ENCODE assay signal across 12 cellular contexts in genomic region chr6:139144490-139145085, GRCh38. TPM values are rescaled to one million over a fixed set of nuclear protein-coding genes. Genes with fewer than 3 reads are reported as not detected.
A peak's percentile ranks its signal among the peaks of the same experiment; 100 is the strongest.
DNase-seq lines count a peak whose midpoint lies in the region; ATAC-seq and TF ChIP-seq lines count a peak whose summit lies in the region.
"Had no signal": no experiment of that assay in that cellular context is flagged by ENCODE, and none has a peak within 500 bp of the region (broad histone marks: within the 10 kb centered on the region; RNA-seq: fewer than 3 reads in every experiment).

No MANE protein-coding gene starts in this region.

- intact Hi-C loops in CD4-positive, alpha-beta T cell (cut with DNase I, micrococcal nuclease) = loop anchor here in 1 of 2 experiments (1.0 kb wide), 1 partner anchor 7 kb away; no protein-coding TSS in a partner anchor
- intact Hi-C loops in naive thymus-derived CD4-positive, alpha-beta T cell (cut with micrococcal nuclease) = loop anchor here (1.0 kb wide), 2 partner anchors 7 to 10 kb away; no protein-coding TSS in a partner anchor

- POLR2A ChIA-PET in CD4-positive, alpha-beta T cell (lab: Charles Lee) = interaction anchor here (0.6 to 5.6 kb wide), 12 partner anchors 9 to 229 kb away, joined by 3 to 92 read pairs (median 7); partner anchors contain the start of gene CITED2
- POLR2A ChIA-PET in naive thymus-derived CD4-positive, alpha-beta T cell (lab: Charles Lee) = interaction anchor here (0.7 to 5.1 kb wide), 13 partner anchors 7 to 230 kb away, joined by 3 to 53 read pairs (median 6); partner anchors contain the start of gene CITED2

- H3K4me3 Mint-ChIP-seq in CD4-positive, alpha-beta T cell = peak overlapping the region; percentile 74
- peak overlapping the region; percentile 82 to 97 for H3K4me3 Mint-ChIP-seq in activated T-cell treated with anti-CD3 and anti-CD28 coated beads, Interleukin-2, amount 50 U/mL, for 72 hours
- peak overlapping the region; percentile 68 to 85 (median 81) for H3K4me3 Mint-ChIP-seq in naive thymus-derived CD4-positive, alpha-beta T cell

- CTCF ChIA-PET in CD4-positive, alpha-beta T cell (lab: Charles Lee) = interaction anchor here (0.5 to 3.1 kb wide), 3 partner anchors 12 to 225 kb away, joined by 5 to 8 read pairs (median 5); no protein-coding TSS in a partner anchor
- CTCF ChIA-PET in naive thymus-derived CD4-positive, alpha-beta T cell (lab: Charles Lee) = interaction anchor here (0.5 to 1.6 kb wide), 3 partner anchors 19 to 220 kb away, joined by 3 to 8 read pairs (median 4); no protein-coding TSS in a partner anchor

- no peak for DNase-seq in CD4-positive, alpha-beta T cell
- peak in 1 of 2 donors; percentile 43 for DNase-seq in activated T-cell treated with anti-CD3 and anti-CD28 coated beads, Interleukin-2, amount 50 U/mL, for 72 hours
- no peak for DNase-seq in naive thymus-derived CD4-positive, alpha-beta T cell
- no peak for DNase-seq in GM20000 (ENCODE audit: low spot score)
- no peak for DNase-seq in foreskin melanocyte
- DNase-seq: amygdala, erythroblast, kidney, upper lobe of left lung had no signal

- TF ChIP-seq CTCF in CD4-positive, alpha-beta T cell (IDR thresholded peaks at IDR 0.05) = no peak
- TF ChIP-seq CTCF in GM20000 (IDR thresholded peaks at IDR 0.05; ENCODE audit: extremely low read depth, missing control alignments) = no peak

- 0 out of 22 replicates have a peak overlapping the region, but pooled peaks of 1 of the 11 experiments have one; percentile 8 for H3K9ac ChIP-seq in BLaER1 treated with 17β-estradiol and CSF1 and Interleukin-3, amounts not matched to agents 10 nM and 100 nM
- H3K9ac ChIP-seq: parathyroid adenoma had no signal

- H3K27ac ChIP-seq in BLaER1 treated with 17β-estradiol and CSF1 and Interleukin-3, amounts not matched to agents 10 nM and 100 nM = 0 out of 22 replicates have a peak overlapping the region, but pooled peaks of 1 of the 11 experiments have one; percentile 2
- H3K27ac ChIP-seq in CD4-positive, alpha-beta T cell (ENCODE audit: low read depth, low read length) = no peak overlapping the region
- peak overlapping the region; percentile 1 for H3K27ac ChIP-seq in naive thymus-derived CD4-positive, alpha-beta T cell (ENCODE audit: low read depth, low read length)
- H3K27ac ChIP-seq: parathyroid adenoma, upper lobe of left lung had no signal

- H3K4me1 Mint-ChIP-seq in CD4-positive, alpha-beta T cell (ENCODE audit: low read depth) = peaks cover 93% of the 10 kb centered on the region
- H3K4me1 Mint-ChIP-seq in activated T-cell treated with anti-CD3 and anti-CD28 coated beads, Interleukin-2, amount 50 U/mL, for 72 hours (ENCODE audit: low read depth) = peaks cover 92% of the 10 kb centered on the region
- H3K4me1 Mint-ChIP-seq in naive thymus-derived CD4-positive, alpha-beta T cell = peaks cover 79 to 97% (median 88%) of the 10 kb centered on the region in 7 donors

- peak; percentile 20 for ATAC-seq in CD4-positive, alpha-beta T cell (ENCODE audit: poor library complexity)
- ATAC-seq in activated T-cell treated with anti-CD3 and anti-CD28 coated beads, Interleukin-2, amount 50 U/mL, for 72 hours (replicated peaks in 1 of 2) = peak; percentile 28 to 32
- ATAC-seq in naive thymus-derived CD4-positive, alpha-beta T cell = peak; percentile 14
- ATAC-seq in HG03280 (IDR thresholded peaks at IDR 0.05; ENCODE audit: unreplicated experiment) = no peak

- H3K4me2 ChIP-seq in BLaER1 treated with 17β-estradiol and CSF1 and Interleukin-3, amounts not matched to agents 10 nM and 100 nM = peak overlapping the region; percentile 5 to 84 (median 29); a peak in 16 of 22 replicates

- H3K4me3 ChIP-seq in BLaER1 treated with 17β-estradiol and CSF1 and Interleukin-3, amounts not matched to agents 10 nM and 100 nM = no peak overlapping the region
- peak overlapping the region; percentile 43 for H3K4me3 ChIP-seq in naive thymus-derived CD4-positive, alpha-beta T cell (ENCODE audit: low read length)
- H3K4me3 ChIP-seq: upper lobe of left lung had no signal

- H3K27ac Mint-ChIP-seq in CD4-positive, alpha-beta T cell = peak overlapping the region; percentile 80
- peak overlapping the region; percentile 100 for H3K27ac Mint-ChIP-seq in activated T-cell treated with anti-CD3 and anti-CD28 coated beads, Interleukin-2, amount 50 U/mL, for 72 hours
- peak overlapping the region; percentile 37 to 92 (median 85) for H3K27ac Mint-ChIP-seq in naive thymus-derived CD4-positive, alpha-beta T cell

- peaks cover 46 to 100% (median 77%) of the 10 kb centered on the region in 11 experiments for H4K20me1 ChIP-seq in BLaER1 treated with 17β-estradiol and CSF1 and Interleukin-3, amounts not matched to agents 10 nM and 100 nM

- H3K36me3 Mint-ChIP-seq in CD4-positive, alpha-beta T cell (ENCODE audit: low read depth) = peaks cover 51% of the 10 kb centered on the region
- H3K36me3 Mint-ChIP-seq in activated T-cell treated with anti-CD3 and anti-CD28 coated beads, Interleukin-2, amount 50 U/mL, for 72 hours (ENCODE audit: insufficient read depth in 2 of 2) = peaks cover 3 to 24% of the 10 kb centered on the region in 2 donors
- peaks cover 0 to 24% (median 10%) of the 10 kb centered on the region in 5 donors for H3K36me3 Mint-ChIP-seq in naive thymus-derived CD4-positive, alpha-beta T cell

- peaks cover 27 to 85% (median 39%) of the 10 kb centered on the region in 10 experiments for H3K4me1 ChIP-seq in BLaER1 treated with 17β-estradiol and CSF1 and Interleukin-3, amounts not matched to agents 10 nM and 100 nM
- peaks cover 77 to 84% of the 10 kb centered on the region in 2 donors for H3K4me1 ChIP-seq in naive thymus-derived CD4-positive, alpha-beta T cell (ENCODE audit: control insufficient read depth in 2 of 2, insufficient read depth in 2 of 2, low read length in 2 of 2)

- H3K9me3 ChIP-seq in BLaER1 treated with 17β-estradiol and CSF1 and Interleukin-3, amounts not matched to agents 10 nM and 100 nM (replicated peaks in 1 of 11) = peaks cover 0 to 26% (median 7%) of the 10 kb centered on the region in 11 experiments; a peak in 9 of 22 replicates
- H3K9me3 ChIP-seq in CD4-positive, alpha-beta T cell (ENCODE audit: control insufficient read depth, low read length) = no peaks in the 10 kb centered on the region
- no peaks in the 10 kb centered on the region for H3K9me3 ChIP-seq in naive thymus-derived CD4-positive, alpha-beta T cell (ENCODE audit: control insufficient read depth in 2 of 3, low read length in 3 of 3)
- H3K9me3 ChIP-seq: upper lobe of left lung had no signal

- H3K27me3 Mint-ChIP-seq in CD4-positive, alpha-beta T cell = no peaks in the 10 kb centered on the region
- no peaks in the 10 kb centered on the region for H3K27me3 Mint-ChIP-seq in activated T-cell treated with anti-CD3 and anti-CD28 coated beads, Interleukin-2, amount 50 U/mL, for 72 hours (ENCODE audit: low read depth)
- no peaks in the 10 kb centered on the region for H3K27me3 Mint-ChIP-seq in naive thymus-derived CD4-positive, alpha-beta T cell

- H3K27me3 ChIP-seq in BLaER1 treated with 17β-estradiol and CSF1 and Interleukin-3, amounts not matched to agents 10 nM and 100 nM = no peaks in the 10 kb centered on the region
- H3K27me3 ChIP-seq in CD4-positive, alpha-beta T cell (ENCODE audit: control insufficient read depth, insufficient read depth, low read length) = no peaks in the 10 kb centered on the region
- no peaks in the 10 kb centered on the region for H3K27me3 ChIP-seq in naive thymus-derived CD4-positive, alpha-beta T cell (ENCODE audit: control insufficient read depth in 2 of 2, insufficient read depth in 2 of 2, low read length in 2 of 2)
- H3K27me3 ChIP-seq: upper lobe of left lung had no signal

- H3K9me3 Mint-ChIP-seq in CD4-positive, alpha-beta T cell = no peaks in the 10 kb centered on the region
- H3K9me3 Mint-ChIP-seq in activated T-cell treated with anti-CD3 and anti-CD28 coated beads, Interleukin-2, amount 50 U/mL, for 72 hours = no peaks in the 10 kb centered on the region
- H3K9me3 Mint-ChIP-seq in naive thymus-derived CD4-positive, alpha-beta T cell = peaks cover 0 to 2% (median 0%) of the 10 kb centered on the region in 11 donors

- peaks cover 10 to 42% (median 30%) of the 10 kb centered on the region in 11 experiments; a peak in 21 of 22 replicates for H3K36me3 ChIP-seq in BLaER1 treated with 17β-estradiol and CSF1 and Interleukin-3, amounts not matched to agents 10 nM and 100 nM
- H3K36me3 ChIP-seq in naive thymus-derived CD4-positive, alpha-beta T cell (ENCODE audit: control insufficient read depth in 2 of 3, insufficient read depth in 3 of 3, low read length in 3 of 3) = no peaks in the 10 kb centered on the region
- H3K36me3 ChIP-seq: upper lobe of left lung had no signal

RNA-seq across cellular contexts. Expression of gene HECA, which starts 9.7 kb away (rescaled TPM):
- 100 to 1,000 TPM; 203 to 207 TPM for total RNA-seq in CD4-positive, alpha-beta T cell
- total RNA-seq in activated T-cell treated with anti-CD3 and anti-CD28 coated beads, Interleukin-2, amount 50 U/mL, for 72 hours = 10 to 100 TPM; 77.6 to 89.7 TPM
- total RNA-seq in naive thymus-derived CD4-positive, alpha-beta T cell = 100 to 1,000 TPM in 3 of 5 experiments, 10 to 100 TPM in 2; 54.1 to 145 (median 130) TPM
- 1 to 10 TPM; 5.5 to 6.3 TPM for polyA plus RNA-seq in naive thymus-derived CD4-positive, alpha-beta T cell
